In the genomic region with DNA sequence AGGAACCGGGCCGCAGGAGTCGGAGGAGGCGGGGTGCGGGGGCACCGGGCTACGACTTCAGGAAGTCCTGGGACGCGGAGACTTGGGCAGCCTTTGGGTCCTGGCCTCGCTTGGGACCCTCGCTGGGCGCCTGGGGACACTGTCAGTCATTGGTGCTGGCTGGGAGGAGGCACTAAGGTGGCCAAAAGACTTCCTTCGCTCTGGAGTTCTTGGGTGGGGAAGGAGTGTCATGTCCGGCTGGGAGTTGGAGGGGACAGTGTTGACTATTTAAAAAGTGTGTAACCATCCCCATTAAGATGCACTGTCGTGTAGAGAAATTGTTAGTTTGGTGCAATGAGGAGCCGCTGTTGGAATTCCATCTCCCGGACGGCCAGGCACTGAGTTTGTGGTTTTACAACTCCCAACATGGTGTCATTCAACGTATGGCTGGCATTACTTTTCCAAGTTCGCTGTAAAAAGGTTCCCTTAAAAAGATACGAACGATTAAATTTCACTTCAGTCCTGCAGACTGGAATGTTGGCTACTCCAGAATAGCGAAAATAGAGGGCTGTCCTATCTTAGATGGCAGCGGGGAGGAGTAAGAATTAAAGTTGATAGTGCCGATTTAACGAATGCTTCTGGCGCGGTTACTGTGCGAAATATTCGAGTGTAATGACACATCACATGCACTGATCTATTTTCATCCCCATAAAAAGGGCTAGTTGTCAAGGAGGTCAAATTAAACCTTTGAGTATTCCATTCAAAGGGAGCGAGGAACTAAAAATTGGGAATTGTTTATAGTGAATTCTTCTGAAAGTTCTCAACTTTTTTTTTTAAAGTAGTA, we compare ENCODE assay signal across 8 cellular contexts. TPM values are rescaled to one million over a fixed set of nuclear protein-coding genes. Genes with fewer than 3 reads are reported as not detected.
DNase-seq lines count a peak whose midpoint lies in the region; ATAC-seq, FAIRE-seq and TF ChIP-seq lines count a peak whose summit lies in the region.

No MANE protein-coding gene starts in this region.

- CTCF ChIA-PET in A673 (lab: Charles Lee): no interaction called here

- H3K36me3 ChIP-seq in A673 (ENCODE audit: insufficient read depth, low read length, poor library complexity, severe bottlenecking) (no peaks in the 10 kb centered on the region), vagina (no peaks in the 10 kb centered on the region)

- no peak for TF ChIP-seq CTCF in A673 (conservative IDR thresholded peaks at IDR 0.05; ENCODE audit: low read depth, low read length)
- no peak for TF ChIP-seq CTCF in dorsolateral prefrontal cortex (IDR thresholded peaks at IDR 0.05 in 54 of 56, conservative IDR thresholded peaks at IDR 0.05 in 2 of 56; ENCODE audit: low read depth in 1 of 56, partially characterized antibody in 56 of 56)
- TF ChIP-seq CTCF in vagina (IDR thresholded peaks at IDR 0.05): no peak

- intact Hi-C loops in A673 (cut with micrococcal nuclease; ENCODE audit: unreplicated experiment) (no loop called here), dorsolateral prefrontal cortex (cut with DNase I) (loop anchor here (2.0 to 10.0 kb wide), 3 partner anchors 33 to 157 kb away; a partner anchor contains a TSS), vagina (cut with DNase I) (no loop called here)

- no peaks in the 10 kb centered on the region for H3K9me3 ChIP-seq in A673 (ENCODE audit: low read depth, low read length, poor library complexity, severe bottlenecking)
- no peaks in the 10 kb centered on the region for H3K9me3 ChIP-seq in mononuclear cell (ENCODE audit: low read depth, low read length)
- H3K9me3 ChIP-seq in vagina: no peaks in the 10 kb centered on the region

- H3K27ac ChIP-seq in A673 (ENCODE audit: low read depth, low read length, poor library complexity, severe bottlenecking) (peak overlapping the region; percentile 88), dorsolateral prefrontal cortex (peak overlapping the region in 58 of 59 donors; percentile 51 to 97 (median 88)), vagina (peak overlapping the region; percentile 92)

- peak; percentile 33 for DNase-seq in A673 (ENCODE audit: low spot score)
- DNase-seq in RCC 7860 (ENCODE audit: low spot score): peak; percentile 7
- DNase-seq in dorsolateral prefrontal cortex: peak in 6 of 10 donors; percentile 16 to 44 (median 31)
- DNase-seq in vagina (ENCODE audit: extremely low spot score in 2 of 2): no peak
- no peak for DNase-seq in NCI-H2107 (lab: John Stamatoyannopoulos, UW)

- no peak for TF ChIP-seq POLR2A in vagina (IDR thresholded peaks at IDR 0.05)

- peaks cover 7% of the 10 kb centered on the region for H3K4me1 ChIP-seq in A673 (ENCODE audit: insufficient read depth, low read length, poor library complexity, severe bottlenecking)
- H3K4me1 ChIP-seq in mononuclear cell (ENCODE audit: insufficient read depth, low read length): peaks cover 48% of the 10 kb centered on the region
- peaks cover 52% of the 10 kb centered on the region for H3K4me1 ChIP-seq in vagina

- ATAC-seq in GM18508 (IDR thresholded peaks at IDR 0.05; ENCODE audit: insufficient read depth, unreplicated experiment) (peak; percentile 1), HG02973 (IDR thresholded peaks at IDR 0.05; ENCODE audit: unreplicated experiment) (no peak)

- H3K4me3 ChIP-seq in A673 (ENCODE audit: low read depth, low read length, poor library complexity, severe bottlenecking) (peak overlapping the region; percentile 83), dorsolateral prefrontal cortex (peak overlapping the region; percentile 71 to 98 (median 92)), mononuclear cell (ENCODE audit: low read length) (peak overlapping the region; percentile 93), vagina (peak overlapping the region; percentile 75 to 92)

- no peak for FAIRE-seq in RCC 7860 (lab: Jason Lieb, UNC)

- POLR2A ChIA-PET in A673 (lab: Charles Lee; ENCODE audit: low non-redundant PET): no interaction called here

- H3K27me3 ChIP-seq in A673 (replicated peaks; ENCODE audit: insufficient read depth, low read depth, low read length, poor library complexity) (no peaks in the 10 kb centered on the region), dorsolateral prefrontal cortex (no peaks in the 10 kb centered on the region), mononuclear cell (ENCODE audit: insufficient read depth, low read length) (no peaks in the 10 kb centered on the region), vagina (no peaks in the 10 kb centered on the region)

- BruUV-seq in A673 (replicated peaks; lab: Mats Ljungman, UMichigan): no TSS peak

RNA-seq across cellular contexts. Expression of a gene that starts 0.8 kb away (rescaled TPM):
- total RNA-seq in A673 (2021) (21.4 and 21.5 TPM in 2 replicates), dorsolateral prefrontal cortex (10 to 100 TPM; 15.8 to 41.6 (median 22.6) TPM), mononuclear cell (54.0 TPM), vagina (33.1 TPM)

RNA-seq across cellular contexts. Expression of a gene that starts 33.3 kb away (rescaled TPM):
- total RNA-seq in A673 (2021) (6.1 and 8.6 TPM in 2 replicates), dorsolateral prefrontal cortex (100 to 1,000 TPM in 7 of 120 experiments, 10 to 100 TPM in 113; 33.8 to 111 (median 75.1) TPM), mononuclear cell (not detected), vagina (30.0 TPM)

Comparison
In these comparisons a context has a peak if more than half of its experiments do, and no peak if none do; other contexts are left out.
1. DNase-seq: peak in A673 (single experiment), RCC 7860 (single experiment) and dorsolateral prefrontal cortex (6 of 10); none in vagina (0 of 2) and NCI-H2107 (single experiment).
2. intact Hi-C loops: an anchor here in dorsolateral prefrontal cortex (2.0 to 10.0 kb wide); none called in A673 and vagina.
3. Peak in every context shown above with its lines, with median percentiles within 50 percentile points of each other: H3K27ac ChIP-seq and H3K4me3 ChIP-seq.